28 cellular contexts compared by ENCODE assay signal in the genomic region with DNA sequence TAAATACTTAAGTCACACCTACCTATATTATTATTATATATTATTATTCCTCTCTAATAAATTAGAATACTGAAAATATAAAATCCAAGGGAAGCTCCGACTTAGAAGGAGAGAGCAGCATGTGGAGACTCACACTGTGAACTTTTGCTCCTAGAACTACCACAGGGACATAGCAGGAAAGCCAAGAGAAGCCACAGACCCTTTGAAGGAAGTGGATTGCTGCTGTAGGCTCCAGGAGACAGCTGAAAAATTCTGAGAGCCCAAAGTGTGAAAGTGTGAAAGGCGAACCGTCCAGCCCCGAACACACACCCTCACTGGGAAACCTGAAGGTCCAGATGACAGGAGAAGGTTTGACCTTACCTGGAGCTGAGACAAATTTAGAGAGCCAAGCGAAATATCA.
DNase-seq lines count a peak whose midpoint lies in the region; ATAC-seq and TF ChIP-seq lines count a peak whose summit lies in the region.
"Had no signal": no experiment of that assay in that cellular context is flagged by ENCODE, and none has a peak within 500 bp of the region (broad histone marks: within the 10 kb centered on the region; RNA-seq: fewer than 3 reads in every experiment).

No MANE protein-coding gene starts in this region.

- peaks cover 7% of the 10 kb centered on the region for H3K79me2 ChIP-seq in parathyroid adenoma

- H3K4me3 ChIP-seq in HEK293 (ENCODE audit: low read depth, low read length) (no peak overlapping the region), parathyroid adenoma (ENCODE audit: low read depth, low read length) (no peak overlapping the region), prostate gland (no peak overlapping the region)
- H3K4me3 ChIP-seq: pancreas, Peyer's patch, spleen, tibial artery, vagina had no signal

- DNase-seq in iris pigment epithelial cell (ENCODE audit: low read depth), result peak; percentile 40
- DNase-seq in activated T-cell treated with anti-CD3 and anti-CD28 coated beads, Interleukin-2, amount 50 U/mL, for 48 hours, result no peak
- DNase-seq in prostate gland (ENCODE audit: low spot score), result no peak
- DNase-seq: activated CD4-positive, alpha-beta T cell treated with anti-CD3 and anti-CD28 coated beads for 48 hours; caudate nucleus; DMS153; endodermal cell; head of caudate nucleus; natural killer cell; NCI-H1694; NCI-H748 treated with DMSO at 0.1 percent for 48 hours; pancreas; Peyer's patch; SHP77 treated with DMSO at 0.1 percent for 48 hours; spleen; stimulated activated CD4-positive, alpha-beta T cell treated with anti-CD3 and anti-CD28 coated beads, Interleukin-2, amount 100 ng/mL, for 24 hours; SW 1271; tibial artery; WERI-Rb-1 had no signal

- H3K9ac ChIP-seq in parathyroid adenoma, result no peak overlapping the region

- peaks cover 4% of the 10 kb centered on the region for H3K27me3 Mint-ChIP-seq in activated T-helper 17 cell treated with anti-CD3 and anti-CD28 coated beads, Interleukin-2, amount 50 U/mL, for 72 hours
- H3K27me3 Mint-ChIP-seq: activated naive CD8-positive, alpha-beta T cell; dendritic cell treated with granulocyte-macrophage colony-stimulating factor and Interleukin-4, amounts not matched to agents 40 ng/mL and 50 ng/mL, for 4 days had no signal

- POLR2A ChIA-PET in HEK293 (lab: Yijun Ruan, JAX), result no interaction called here

- H3K9me3 ChIP-seq in HEK293 (ENCODE audit: control insufficient read depth, insufficient read depth, low read depth, low read length) (no peaks in the 10 kb centered on the region), parathyroid adenoma (ENCODE audit: control insufficient read depth, low read length) (no peaks in the 10 kb centered on the region), prostate gland (no peaks in the 10 kb centered on the region)
- H3K9me3 ChIP-seq: pancreas, Peyer's patch, tibial artery, vagina had no signal

- H3K4me1 ChIP-seq in HEK293 (ENCODE audit: control insufficient read depth, insufficient read depth, low read length), result peaks cover 5% of the 10 kb centered on the region; the same call in 1 of the 2 replicates
- peaks cover 8% of the 10 kb centered on the region for H3K4me1 ChIP-seq in parathyroid adenoma
- H3K4me1 ChIP-seq in prostate gland (replicated peaks), result no peaks in the 10 kb centered on the region
- H3K4me1 ChIP-seq: Peyer's patch, spleen had no signal

- H3K36me3 ChIP-seq in HEK293 (ENCODE audit: control insufficient read depth in 2 of 2, insufficient read depth in 1 of 2, low read length in 2 of 2) (no peaks in the 10 kb centered on the region), parathyroid adenoma (ENCODE audit: control insufficient read depth, insufficient read depth, low read length) (no peaks in the 10 kb centered on the region), prostate gland (no peaks in the 10 kb centered on the region)
- H3K36me3 ChIP-seq: pancreas, Peyer's patch, spleen, tibial artery, vagina, WERI-Rb-1 had no signal

- 84% methylated on average over 5 of the region's 5 CpGs for WGBS in prostate gland

- no peak for TF ChIP-seq POLR2A in prostate gland (IDR thresholded peaks at IDR 0.05)

- no peak overlapping the region for H3K4me3 Mint-ChIP-seq in activated T-helper 17 cell treated with anti-CD3 and anti-CD28 coated beads, Interleukin-2, amount 50 U/mL, for 72 hours
- H3K4me3 Mint-ChIP-seq: activated naive CD8-positive, alpha-beta T cell; dendritic cell treated with granulocyte-macrophage colony-stimulating factor and Interleukin-4, amounts not matched to agents 40 ng/mL and 50 ng/mL, for 4 days; endodermal cell; IgD-negative memory B cell; natural killer cell had no signal

- H3K27ac ChIP-seq in HEK293 (ENCODE audit: extremely low read depth, low read depth, low read length) (peak overlapping the region; percentile 71), parathyroid adenoma (peak overlapping the region; percentile 19), prostate gland (no peak overlapping the region)
- H3K27ac ChIP-seq: pancreas, Peyer's patch, spleen, tibial artery, vagina, WERI-Rb-1 had no signal

- CTCF ChIA-PET in HEK293 (lab: Yijun Ruan, JAX), result no interaction called here

- intact Hi-C loops in prostate gland (cut with DNase I), result no loop called here

- no peaks in the 10 kb centered on the region for H3K36me3 Mint-ChIP-seq in activated T-helper 17 cell treated with anti-CD3 and anti-CD28 coated beads, Interleukin-2, amount 50 U/mL, for 72 hours (ENCODE audit: low read depth)
- H3K36me3 Mint-ChIP-seq: activated naive CD8-positive, alpha-beta T cell; IgD-negative memory B cell; natural killer cell had no signal

- ATAC-seq in activated T-helper 17 cell treated with anti-CD3 and anti-CD28 coated beads, Interleukin-2, amount 50 U/mL, for 72 hours (replicated peaks), result no peak
- ATAC-seq in HG03135 (IDR thresholded peaks at IDR 0.05; ENCODE audit: unreplicated experiment), result no peak
- ATAC-seq: HCT116, natural killer cell had no signal

- peak overlapping the region; percentile 53 for H3K27ac Mint-ChIP-seq in activated T-helper 17 cell treated with anti-CD3 and anti-CD28 coated beads, Interleukin-2, amount 50 U/mL, for 72 hours
- H3K27ac Mint-ChIP-seq: activated naive CD8-positive, alpha-beta T cell; dendritic cell treated with granulocyte-macrophage colony-stimulating factor and Interleukin-4, amounts not matched to agents 40 ng/mL and 50 ng/mL, for 4 days; endodermal cell; IgD-negative memory B cell; natural killer cell had no signal

- H3K27me3 ChIP-seq in parathyroid adenoma (ENCODE audit: control insufficient read depth, insufficient read depth, low read length) (no peaks in the 10 kb centered on the region), prostate gland (replicated peaks; ENCODE audit: insufficient read depth) (no peaks in the 10 kb centered on the region)
- H3K27me3 ChIP-seq: pancreas, Peyer's patch, spleen, tibial artery, vagina had no signal

- no peak for TF ChIP-seq CTCF in HEK293 (tag by site-specific recombination; IDR thresholded peaks at IDR 0.05)
- TF ChIP-seq CTCF in parathyroid adenoma (IDR thresholded peaks at IDR 0.05), result no peak
- no peak for TF ChIP-seq CTCF in prostate gland (IDR thresholded peaks at IDR 0.05)

- H3K9me3 Mint-ChIP-seq in activated T-helper 17 cell treated with anti-CD3 and anti-CD28 coated beads, Interleukin-2, amount 50 U/mL, for 72 hours, result no peaks in the 10 kb centered on the region
- H3K9me3 Mint-ChIP-seq: dendritic cell treated with granulocyte-macrophage colony-stimulating factor and Interleukin-4, amounts not matched to agents 40 ng/mL and 50 ng/mL, for 4 days; IgD-negative memory B cell; natural killer cell had no signal

- peak overlapping the region; percentile 60 for H2AFZ ChIP-seq in parathyroid adenoma

- H3K4me2 ChIP-seq in parathyroid adenoma (ENCODE audit: low read length), result no peak overlapping the region

- H3K4me1 Mint-ChIP-seq in activated T-helper 17 cell treated with anti-CD3 and anti-CD28 coated beads, Interleukin-2, amount 50 U/mL, for 72 hours, result peaks cover 7% of the 10 kb centered on the region
- H3K4me1 Mint-ChIP-seq: natural killer cell had no signal

TF ChIP-seq in HEK293, 187 proteins besides CTCF, POLR2A, EP300 and RAD21:
- no peak for TF ChIP-seq ZFP37 (tag by site-specific recombination; IDR thresholded peaks at IDR 0.05)
- no peak for TF ChIP-seq ZNF544 (tag by site-specific recombination; IDR thresholded peaks at IDR 0.05)
- TF ChIP-seq ZNF623 (tag by site-specific recombination; IDR thresholded peaks at IDR 0.05), result no peak
- no peak for TF ChIP-seq KLF9 (tag by site-specific recombination; IDR thresholded peaks at IDR 0.05; ENCODE audit: low read depth)
- TF ChIP-seq ZNF280C (tag by site-specific recombination; IDR thresholded peaks at IDR 0.05), result no peak
- no peak for TF ChIP-seq ZNF2 (tag by site-specific recombination; IDR thresholded peaks at IDR 0.05)
- TF ChIP-seq, protein P1, sequence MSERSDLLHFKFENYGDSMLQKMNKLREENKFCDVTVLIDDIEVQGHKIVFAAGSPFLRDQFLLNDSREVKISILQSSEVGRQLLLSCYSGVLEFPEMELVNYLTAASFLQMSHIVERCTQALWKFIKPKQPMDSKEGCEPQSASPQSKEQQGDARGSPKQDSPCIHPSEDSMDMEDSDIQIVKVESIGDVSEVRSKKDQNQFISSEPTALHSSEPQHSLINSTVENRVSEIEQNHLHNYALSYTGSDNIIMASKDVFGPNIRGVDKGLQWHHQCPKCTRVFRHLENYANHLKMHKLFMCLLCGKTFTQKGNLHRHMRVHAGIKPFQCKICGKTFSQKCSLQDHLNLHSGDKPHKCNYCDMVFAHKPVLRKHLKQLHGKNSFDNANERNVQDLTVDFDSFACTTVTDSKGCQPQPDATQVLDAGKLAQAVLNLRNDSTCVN (tag by site-specific recombination; optimal IDR thresholded peaks at IDR 0.05), result no peak
- no peak for TF ChIP-seq ZEB2 (tag by site-specific recombination; IDR thresholded peaks at IDR 0.05)
- TF ChIP-seq REPIN1 (tag by site-specific recombination; IDR thresholded peaks at IDR 0.05; ENCODE audit: low read depth), result no peak
- no peak for TF ChIP-seq ZNF600 (tag by site-specific recombination; IDR thresholded peaks at IDR 0.05)
- no peak for TF ChIP-seq ZNF112 (tag by site-specific recombination; IDR thresholded peaks at IDR 0.05)

Comparison
In these comparisons a context has a peak if more than half of its experiments do, and no peak if none do; other contexts are left out.
1. H3K27ac ChIP-seq: peak in HEK293 (single experiment) and parathyroid adenoma (single experiment); none in prostate gland (0 of 2).